ENCODE assay signal across 30 cellular contexts in genomic region chr18:67677489-67677888, GRCh38.
"Had no signal": no experiment of that assay in that cellular context is flagged by ENCODE, and none has a peak within 500 bp of the region (broad histone marks: within the 10 kb centered on the region; RNA-seq: fewer than 3 reads in every experiment).

No MANE protein-coding gene starts in this region.

- H3K9me3 ChIP-seq: adrenal gland, ascending aorta, body of pancreas, breast epithelium had no signal

- DNase-seq: activated effector memory CD4-positive, alpha-beta T cell treated with anti-CD3 and anti-CD28 coated beads, Interleukin-2, amount 50 U/mL, for 16 hours; activated effector memory CD4-positive, alpha-beta T cell treated with Interleukin-2 at 50 U/mL for 16 hours; activated gamma-delta T cell; activated gamma-delta T cell treated with Interleukin-2 at 50 U/mL for 16 hours; activated naive CD4-positive, alpha-beta T cell; activated naive CD4-positive, alpha-beta T cell treated with anti-CD3 and anti-CD28 coated beads for 36 hours; activated naive CD4-positive, alpha-beta T cell treated with anti-CD3 and anti-CD28 coated beads, Interleukin-2, amount 10 ng/mL, durations not matched to agents 7 days and 5 days; activated naive CD4-positive, alpha-beta T cell treated with anti-CD3 and anti-CD28 coated beads, Interleukin-2, amount 50 U/mL, for 16 hours; activated naive CD4-positive, alpha-beta T cell treated with Interleukin-2 at 50 U/mL for 16 hours; activated naive CD8-positive, alpha-beta T cell treated with anti-CD3 and anti-CD28 coated beads for 36 hours; activated naive CD8-positive, alpha-beta T cell treated with anti-CD3 and anti-CD28 coated beads, Interleukin-2, amount 10 ng/mL, durations not matched to agents 7 days and 5 days; activated naive CD8-positive, alpha-beta T cell treated with anti-CD3 and anti-CD28 coated beads, Interleukin-2, amount 50 U/mL, for 24 hours; activated T-cell treated with anti-CD3 and anti-CD28 coated beads, Interleukin-2, amount 50 U/mL, for 1 hour; activated T-cell treated with anti-CD3 and anti-CD28 coated beads, Interleukin-2, amount 50 U/mL, for 24 hours; activated T-cell treated with anti-CD3 and anti-CD28 coated beads, Interleukin-2, amount 50 U/mL, for 4 hours; activated T-cell treated with anti-CD3 and anti-CD28 coated beads, Interleukin-2, amount 50 U/mL, for 48 hours; activated T-cell treated with anti-CD3 and anti-CD28 coated beads, Interleukin-2, amount 50 U/mL, for 72 hours; adrenal gland; amniotic stem cell; amygdala; anterior cingulate cortex; aorta; body of pancreas; brain microvascular endothelial cell; caudate nucleus; central memory CD4-positive, alpha-beta T cell; cerebellar nuclear complex had no signal

- H3K4me3 ChIP-seq: adrenal gland, ascending aorta, body of pancreas, breast epithelium, cardiac muscle cell had no signal

- H3K27ac ChIP-seq: adrenal gland, ascending aorta, body of pancreas, brain microvascular endothelial cell, breast epithelium, cardiac muscle cell had no signal

- H3K27me3 ChIP-seq: adrenal gland, ascending aorta, body of pancreas, brain microvascular endothelial cell, breast epithelium, cardiac muscle cell had no signal

- H3K36me3 ChIP-seq: adrenal gland, ascending aorta, brain microvascular endothelial cell, breast epithelium, cardiac muscle cell had no signal
